In genomic region chr2:233053928-233054774, GRCh38 we compare ENCODE assay signal across 9 cellular contexts. TPM values are rescaled to one million over a fixed set of nuclear protein-coding genes. Genes with fewer than 3 reads are reported as not detected.
A peak's percentile ranks its signal among the peaks of the same experiment; 100 is the strongest.
DNase-seq lines count a peak whose midpoint lies in the region; ATAC-seq and TF ChIP-seq lines count a peak whose summit lies in the region.
"Had no signal": no experiment of that assay in that cellular context is flagged by ENCODE, and none has a peak within 500 bp of the region (broad histone marks: within the 10 kb centered on the region; RNA-seq: fewer than 3 reads in every experiment).

No MANE protein-coding gene starts in this region.

- no peak overlapping the region for H3K27ac ChIP-seq in HEK293 (ENCODE audit: extremely low read depth, low read depth, low read length)
- H3K27ac ChIP-seq: SK-N-MC had no signal

- H3K36me3 ChIP-seq in HEK293 (ENCODE audit: control insufficient read depth in 2 of 2, insufficient read depth in 1 of 2, low read length in 2 of 2) = no peaks in the 10 kb centered on the region

- no peak overlapping the region for H3K27ac Mint-ChIP-seq in Calu3 (ENCODE audit: unreplicated experiment)

- H3K4me3 Mint-ChIP-seq in Calu3 (ENCODE audit: low read depth, unreplicated experiment) = no peak overlapping the region

- CTCF ChIA-PET in Calu3 (lab: Charles Lee) = interaction anchor here (0.8 to 1.6 kb wide), 3 partner anchors 26 to 200 kb away, joined by 3 to 4 read pairs (median 3); no protein-coding TSS in a partner anchor
- CTCF ChIA-PET in HEK293 (lab: Yijun Ruan, JAX) = interaction anchor here (0.6 to 3.4 kb wide), 56 partner anchors 8 to 1404 kb away, joined by 3 to 33 read pairs (median 4); partner anchors contain the start of genes ATG16L1 and NEU2

- H3K9me3 Mint-ChIP-seq in Calu3 (ENCODE audit: low read depth, unreplicated experiment) = no peaks in the 10 kb centered on the region

- H3K4me1 Mint-ChIP-seq in Calu3 (ENCODE audit: low read depth, unreplicated experiment) = peaks cover 5% of the 10 kb centered on the region

- H3K36me3 Mint-ChIP-seq in Calu3 (ENCODE audit: insufficient read depth, unreplicated experiment) = no peaks in the 10 kb centered on the region

- intact Hi-C loops in Calu3 (cut with micrococcal nuclease; ENCODE audit: unreplicated experiment) = loop anchor here (10.0 kb wide), 1 partner anchor 199 kb away; no protein-coding TSS in a partner anchor

- no peaks in the 10 kb centered on the region for H3K9me3 ChIP-seq in HEK293 (ENCODE audit: control insufficient read depth, insufficient read depth, low read depth, low read length)

- POLR2A ChIA-PET in HEK293 (lab: Yijun Ruan, JAX) = no interaction called here

- H3K4me1 ChIP-seq in HEK293 (ENCODE audit: control insufficient read depth, insufficient read depth, low read length) = no peaks in the 10 kb centered on the region

- no TSS peak for BruUV-seq in Calu3 (replicated peaks; lab: Mats Ljungman, UMichigan)

- no peak overlapping the region for H3K4me3 ChIP-seq in HEK293 (ENCODE audit: low read depth, low read length)
- H3K4me3 ChIP-seq: SK-N-MC had no signal

- peaks cover 50% of the 10 kb centered on the region for H3K27me3 Mint-ChIP-seq in Calu3 (ENCODE audit: unreplicated experiment)

- ATAC-seq in GM18861 (IDR thresholded peaks at IDR 0.05; ENCODE audit: unreplicated experiment) = no peak

- TF ChIP-seq CTCF in Calu3 (IDR thresholded peaks at IDR 0.05; ENCODE audit: unreplicated experiment) (peak; percentile 96), HEK293 (tag by site-specific recombination; IDR thresholded peaks at IDR 0.05) (peak; percentile 69)

- DNase-seq in Calu3 (peak; percentile 83), RPMI8226 (peak; percentile 60), globus pallidus (ENCODE audit: low spot score) (peak; percentile 43), renal cortical epithelial cell (ENCODE audit: low read depth) (peak; percentile 17), NCI-H2107 (lab: John Stamatoyannopoulos, UW) (no peak)
- peak; percentile 41 for DNase-seq in activated effector memory CD4-positive, alpha-beta T cell treated with Interleukin-2 at 50 U/mL for 16 hours

TF ChIP-seq in HEK293, 187 proteins besides CTCF, POLR2A, EP300 and RAD21:
- TF ChIP-seq, protein P1, sequence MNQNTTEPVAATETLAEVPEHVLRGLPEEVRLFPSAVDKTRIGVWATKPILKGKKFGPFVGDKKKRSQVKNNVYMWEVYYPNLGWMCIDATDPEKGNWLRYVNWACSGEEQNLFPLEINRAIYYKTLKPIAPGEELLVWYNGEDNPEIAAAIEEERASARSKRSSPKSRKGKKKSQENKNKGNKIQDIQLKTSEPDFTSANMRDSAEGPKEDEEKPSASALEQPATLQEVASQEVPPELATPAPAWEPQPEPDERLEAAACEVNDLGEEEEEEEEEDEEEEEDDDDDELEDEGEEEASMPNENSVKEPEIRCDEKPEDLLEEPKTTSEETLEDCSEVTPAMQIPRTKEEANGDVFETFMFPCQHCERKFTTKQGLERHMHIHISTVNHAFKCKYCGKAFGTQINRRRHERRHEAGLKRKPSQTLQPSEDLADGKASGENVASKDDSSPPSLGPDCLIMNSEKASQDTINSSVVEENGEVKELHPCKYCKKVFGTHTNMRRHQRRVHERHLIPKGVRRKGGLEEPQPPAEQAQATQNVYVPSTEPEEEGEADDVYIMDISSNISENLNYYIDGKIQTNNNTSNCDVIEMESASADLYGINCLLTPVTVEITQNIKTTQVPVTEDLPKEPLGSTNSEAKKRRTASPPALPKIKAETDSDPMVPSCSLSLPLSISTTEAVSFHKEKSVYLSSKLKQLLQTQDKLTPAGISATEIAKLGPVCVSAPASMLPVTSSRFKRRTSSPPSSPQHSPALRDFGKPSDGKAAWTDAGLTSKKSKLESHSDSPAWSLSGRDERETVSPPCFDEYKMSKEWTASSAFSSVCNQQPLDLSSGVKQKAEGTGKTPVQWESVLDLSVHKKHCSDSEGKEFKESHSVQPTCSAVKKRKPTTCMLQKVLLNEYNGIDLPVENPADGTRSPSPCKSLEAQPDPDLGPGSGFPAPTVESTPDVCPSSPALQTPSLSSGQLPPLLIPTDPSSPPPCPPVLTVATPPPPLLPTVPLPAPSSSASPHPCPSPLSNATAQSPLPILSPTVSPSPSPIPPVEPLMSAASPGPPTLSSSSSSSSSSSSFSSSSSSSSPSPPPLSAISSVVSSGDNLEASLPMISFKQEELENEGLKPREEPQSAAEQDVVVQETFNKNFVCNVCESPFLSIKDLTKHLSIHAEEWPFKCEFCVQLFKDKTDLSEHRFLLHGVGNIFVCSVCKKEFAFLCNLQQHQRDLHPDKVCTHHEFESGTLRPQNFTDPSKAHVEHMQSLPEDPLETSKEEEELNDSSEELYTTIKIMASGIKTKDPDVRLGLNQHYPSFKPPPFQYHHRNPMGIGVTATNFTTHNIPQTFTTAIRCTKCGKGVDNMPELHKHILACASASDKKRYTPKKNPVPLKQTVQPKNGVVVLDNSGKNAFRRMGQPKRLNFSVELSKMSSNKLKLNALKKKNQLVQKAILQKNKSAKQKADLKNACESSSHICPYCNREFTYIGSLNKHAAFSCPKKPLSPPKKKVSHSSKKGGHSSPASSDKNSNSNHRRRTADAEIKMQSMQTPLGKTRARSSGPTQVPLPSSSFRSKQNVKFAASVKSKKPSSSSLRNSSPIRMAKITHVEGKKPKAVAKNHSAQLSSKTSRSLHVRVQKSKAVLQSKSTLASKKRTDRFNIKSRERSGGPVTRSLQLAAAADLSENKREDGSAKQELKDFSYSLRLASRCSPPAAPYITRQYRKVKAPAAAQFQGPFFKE (tag by site-specific recombination; IDR thresholded peaks at IDR 0.05; ENCODE audit: borderline replicate concordance) = no peak
- TF ChIP-seq ZNF654 (tag by site-specific recombination; IDR thresholded peaks at IDR 0.05; ENCODE audit: low read depth) (peak; percentile 42), ZNF626 (tag by site-specific recombination; IDR thresholded peaks at IDR 0.05) (no peak), ZBTB17 (tag by site-specific recombination; IDR thresholded peaks at IDR 0.05) (0 out of 2 replicates have a peak, but pooled peaks have one; percentile 16), ZNF549 (tag by site-specific recombination; IDR thresholded peaks at IDR 0.05) (no peak), SALL2 (tag by site-specific recombination; IDR thresholded peaks at IDR 0.05; ENCODE audit: borderline replicate concordance) (no peak), ZNF292 (tag by site-specific recombination; IDR thresholded peaks at IDR 0.05; ENCODE audit: borderline replicate concordance, low read depth) (no peak), ZBTB48 (tag by site-specific recombination; IDR thresholded peaks at IDR 0.05) (0 out of 2 replicates have a peak, but pooled peaks have one; percentile 30), ZNF23 (tag by site-specific recombination; IDR thresholded peaks at IDR 0.05; ENCODE audit: borderline replicate concordance) (no peak), ZNF335 (tag by site-specific recombination; conservative IDR thresholded peaks at IDR 0.05) (0 out of 2 replicates have a peak, but pooled peaks have one; percentile 26), ZSCAN23 (tag by site-specific recombination; IDR thresholded peaks at IDR 0.05) (no peak), IKZF3 (tag by site-specific recombination; IDR thresholded peaks at IDR 0.05) (0 out of 2 replicates have a peak, but pooled peaks have one; percentile 28), OVOL3 (tag by site-specific recombination; IDR thresholded peaks at IDR 0.05) (no peak), ZNF223 (tag by site-specific recombination; IDR thresholded peaks at IDR 0.05) (no peak)

RNA-seq across cellular contexts. Expression of gene INPP5D, which starts 6.0 kb away (rescaled TPM):
- not detected in 2 replicates for total RNA-seq in Calu3 (2022)
- 1.2 and 9.7 TPM in 2 replicates for total RNA-seq in renal cortical epithelial cell

RNA-seq across cellular contexts. Expression of gene NEU2, which starts 21.7 kb away (rescaled TPM):
- not detected in 2 replicates for total RNA-seq in Calu3 (2022)
- not detected in 2 replicates for total RNA-seq in renal cortical epithelial cell

RNA-seq across cellular contexts. Expression of gene NGEF, which starts 41.1 kb away (rescaled TPM):
- total RNA-seq in Calu3 (2022) = 1.3 and 1.7 TPM in 2 replicates
- total RNA-seq in renal cortical epithelial cell = 0.35 and 0.75 TPM in 2 replicates
